In genomic region chr7:130906575-130906974, GRCh38 we compare ENCODE assay signal across 14 cellular contexts.
DNase-seq lines count a peak whose midpoint lies in the region; ATAC-seq and TF ChIP-seq lines count a peak whose summit lies in the region.
"Had no signal": no experiment of that assay in that cellular context is flagged by ENCODE, and none has a peak within 500 bp of the region (broad histone marks: within the 10 kb centered on the region; RNA-seq: fewer than 3 reads in every experiment).

No MANE protein-coding gene starts in this region.

- in situ Hi-C loops in astrocyte of the cerebellum (cut with HindIII; ENCODE audit: low sequenced_read_pairs) = no loop called here

- peak overlapping the region; percentile 94 for H3K27ac ChIP-seq in psoas muscle
- no peak overlapping the region for H3K27ac ChIP-seq in substantia nigra (ENCODE audit: low read depth, low read length, poor library complexity, severe bottlenecking)

- H3K27ac Mint-ChIP-seq in activated CD4-positive, alpha-beta memory T cell treated with anti-CD3 and anti-CD28 coated beads for 36 hours = peak overlapping the region; percentile 53
- no peak overlapping the region for H3K27ac Mint-ChIP-seq in activated CD4-positive, alpha-beta memory T cell treated with anti-CD3 and anti-CD28 coated beads, Interleukin-2, amount 10 ng/mL, durations not matched to agents 7 days and 5 days

- no peak overlapping the region for H3K4me3 Mint-ChIP-seq in activated CD4-positive, alpha-beta memory T cell treated with anti-CD3 and anti-CD28 coated beads for 36 hours
- no peak overlapping the region for H3K4me3 Mint-ChIP-seq in activated CD4-positive, alpha-beta memory T cell treated with anti-CD3 and anti-CD28 coated beads, Interleukin-2, amount 10 ng/mL, durations not matched to agents 7 days and 5 days

- peaks cover 72% of the 10 kb centered on the region for H3K4me1 ChIP-seq in psoas muscle

- intact Hi-C loops in activated CD4-positive, alpha-beta memory T cell treated with anti-CD3 and anti-CD28 coated beads for 36 hours (cut with micrococcal nuclease) = no loop called here
- intact Hi-C loops in psoas muscle (cut with DNase I) = no loop called here

- H3K4me3 ChIP-seq in astrocyte of the cerebellum (ENCODE audit: low read depth, low read length) = peak overlapping the region; percentile 2
- H3K4me3 ChIP-seq in psoas muscle = no peak overlapping the region
- H3K4me3 ChIP-seq: body of pancreas had no signal

- no peaks in the 10 kb centered on the region for H3K9me3 ChIP-seq in psoas muscle
- H3K9me3 ChIP-seq: body of pancreas had no signal

- ATAC-seq in psoas muscle (no peak), GM18520 (IDR thresholded peaks at IDR 0.05; ENCODE audit: unreplicated experiment) (no peak)
- ATAC-seq: body of pancreas had no signal

- peaks cover 87% of the 10 kb centered on the region for H3K36me3 Mint-ChIP-seq in activated CD4-positive, alpha-beta memory T cell treated with anti-CD3 and anti-CD28 coated beads for 36 hours
- peaks cover 73% of the 10 kb centered on the region for H3K36me3 Mint-ChIP-seq in activated CD4-positive, alpha-beta memory T cell treated with anti-CD3 and anti-CD28 coated beads, Interleukin-2, amount 10 ng/mL, durations not matched to agents 7 days and 5 days (ENCODE audit: low read depth)

- TF ChIP-seq CTCF in astrocyte of the cerebellum (IDR thresholded peaks at IDR 0.05; ENCODE audit: low read depth, low read length, missing control alignments) (no peak), psoas muscle (IDR thresholded peaks at IDR 0.05) (no peak)

- CTCF ChIA-PET in activated CD4-positive, alpha-beta memory T cell treated with anti-CD3 and anti-CD28 coated beads for 36 hours (lab: Charles Lee) = no interaction called here
- CTCF ChIA-PET in activated CD4-positive, alpha-beta memory T cell treated with anti-CD3 and anti-CD28 coated beads, Interleukin-2, amount 10 ng/mL, durations not matched to agents 7 days and 5 days (lab: Charles Lee) = interaction anchor here (1.1 kb wide), 1 partner anchor 75 kb away, joined by 3 read pairs; no protein-coding TSS in a partner anchor

- 97 to 100% (median 98%) methylated on average over 1 of the region's 1 CpG for WGBS in psoas muscle, 3 donors

- H3K4me1 Mint-ChIP-seq in activated CD4-positive, alpha-beta memory T cell treated with anti-CD3 and anti-CD28 coated beads for 36 hours (ENCODE audit: low read depth) = peaks cover 92% of the 10 kb centered on the region
- H3K4me1 Mint-ChIP-seq in activated CD4-positive, alpha-beta memory T cell treated with anti-CD3 and anti-CD28 coated beads, Interleukin-2, amount 10 ng/mL, durations not matched to agents 7 days and 5 days = peaks cover 85% of the 10 kb centered on the region

- peaks cover 2 to 22% of the 10 kb centered on the region in 2 donors for H3K36me3 ChIP-seq in psoas muscle (ENCODE audit: insufficient read depth in 1 of 2, low read depth in 1 of 2)

- no peaks in the 10 kb centered on the region for H3K27me3 ChIP-seq in psoas muscle (ENCODE audit: insufficient read depth in 3 of 3, low read length in 2 of 3)
- H3K27me3 ChIP-seq: body of pancreas had no signal

- POLR2A ChIA-PET in activated CD4-positive, alpha-beta memory T cell treated with anti-CD3 and anti-CD28 coated beads for 36 hours (lab: Charles Lee) = no interaction called here
- POLR2A ChIA-PET in activated CD4-positive, alpha-beta memory T cell treated with anti-CD3 and anti-CD28 coated beads, Interleukin-2, amount 10 ng/mL, durations not matched to agents 7 days and 5 days (lab: Charles Lee) = interaction anchor here (8.0 kb wide), 1 partner anchor 12 kb away, joined by 46 read pairs; no protein-coding TSS in a partner anchor

- peaks cover under 1% of the 10 kb centered on the region for H3K27me3 Mint-ChIP-seq in activated CD4-positive, alpha-beta memory T cell treated with anti-CD3 and anti-CD28 coated beads for 36 hours
- H3K27me3 Mint-ChIP-seq in activated CD4-positive, alpha-beta memory T cell treated with anti-CD3 and anti-CD28 coated beads, Interleukin-2, amount 10 ng/mL, durations not matched to agents 7 days and 5 days = no peaks in the 10 kb centered on the region

- DNase-seq in activated CD4-positive, alpha-beta memory T cell treated with anti-CD3 and anti-CD28 coated beads for 36 hours = no peak
- DNase-seq in activated CD4-positive, alpha-beta memory T cell treated with anti-CD3 and anti-CD28 coated beads, Interleukin-2, amount 10 ng/mL, durations not matched to agents 7 days and 5 days = no peak
- peak; percentile 57 for DNase-seq in LHCN-M2 (ENCODE audit: low read depth)
- DNase-seq in astrocyte of the cerebellum (ENCODE audit: low read depth) = no peak
- no peak for DNase-seq in psoas muscle
- DNase-seq in 8988T = no peak
- DNase-seq in substantia nigra (lab: John Stamatoyannopoulos, UW) = no peak
- DNase-seq: body of pancreas; DMS 273 treated with DMSO at 0.1 percent for 48 hours; effector CD4-positive, alpha-beta T cell; NCI-H1930; NCI-H774; Right ventricle myocardium superior had no signal

- H3K9me3 Mint-ChIP-seq in activated CD4-positive, alpha-beta memory T cell treated with anti-CD3 and anti-CD28 coated beads for 36 hours = no peaks in the 10 kb centered on the region
- H3K9me3 Mint-ChIP-seq in activated CD4-positive, alpha-beta memory T cell treated with anti-CD3 and anti-CD28 coated beads, Interleukin-2, amount 10 ng/mL, durations not matched to agents 7 days and 5 days = no peaks in the 10 kb centered on the region
